2 cellular contexts compared by ENCODE assay signal in genomic region chr5:25881318-25882036, GRCh38.
TF ChIP-seq lines count a peak whose summit lies in the region.

No MANE protein-coding gene starts in this region.

TF ChIP-seq in liver, 16 proteins besides CTCF, POLR2A, EP300 and RAD21 (continued from another document):
- TF ChIP-seq ZBTB33 (IDR thresholded peaks at IDR 0.05) (peak; percentile 51), FOXA2 (IDR thresholded peaks at IDR 0.05) (peak; percentile 50), MAX (IDR thresholded peaks at IDR 0.05) (no peak), ATF3 (IDR thresholded peaks at IDR 0.05) (no peak), HNF4G (IDR thresholded peaks at IDR 0.05) (peak; percentile 16), FOXA1 (IDR thresholded peaks at IDR 0.05) (no peak), NR2F2 (IDR thresholded peaks at IDR 0.05) (no peak), TAF1 (conservative IDR thresholded peaks at IDR 0.05) (no peak), REST (IDR thresholded peaks at IDR 0.05) (peak; percentile 62), RXRA (IDR thresholded peaks at IDR 0.05) (peak; percentile 77 to 96), EGR1 (IDR thresholded peaks at IDR 0.05; ENCODE audit: low read depth in 2 of 2) (peak in 1 of 2 donors; percentile 66), YY1 (IDR thresholded peaks at IDR 0.05) (peak; percentile 40), HNF4A (conservative IDR thresholded peaks at IDR 0.05) (peak; percentile 84 to 96), JUND (IDR thresholded peaks at IDR 0.05) (peak in 1 of 2 donors; percentile 81)

TF ChIP-seq in HepG2, 621 proteins besides CTCF, POLR2A, EP300 and RAD21 (continued from another document):
- TF ChIP-seq ZNF24 (IDR thresholded peaks at IDR 0.05) (no peak), ZNF317 (CRISPR knock-in tag; IDR thresholded peaks at IDR 0.05) (no peak), ZFYVE20 (CRISPR knock-in tag; IDR thresholded peaks at IDR 0.05; ENCODE audit: borderline replicate concordance, low read depth) (no peak)
